ENCODE assay signal across 20 cellular contexts in the genomic region with DNA sequence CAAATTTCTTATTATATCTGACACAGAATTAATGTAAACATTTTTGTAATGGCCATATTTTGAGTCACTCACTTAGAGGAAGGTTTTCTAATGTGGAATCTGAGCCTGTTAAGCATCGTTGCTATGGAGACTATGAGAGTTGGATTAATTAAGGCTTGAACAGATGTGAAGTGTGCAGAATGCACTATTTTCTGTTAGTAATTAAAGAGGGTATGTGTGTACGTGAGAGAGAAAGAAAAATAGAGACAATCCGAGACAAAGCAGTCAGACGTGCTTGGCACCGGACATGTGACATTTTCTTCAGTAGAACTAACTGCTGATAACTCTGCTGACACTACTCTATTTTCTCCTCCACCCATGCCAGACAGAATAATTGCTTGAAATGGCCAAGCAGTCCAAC.
DNase-seq lines count a peak whose midpoint lies in the region.
"Had no signal": no experiment of that assay in that cellular context is flagged by ENCODE, and none has a peak within 500 bp of the region (broad histone marks: within the 10 kb centered on the region; RNA-seq: fewer than 3 reads in every experiment).

No MANE protein-coding gene starts in this region.

- H3K79me1 ChIP-seq in mesenchymal stem cell (replicated peaks; ENCODE audit: low read length, poor library complexity, severe bottlenecking), result peaks cover 2% of the 10 kb centered on the region

- H2BK5ac ChIP-seq in mesenchymal stem cell (ENCODE audit: low read depth, low read length, poor library complexity, severe bottlenecking), result no peak overlapping the region

- no peak overlapping the region for H2AFZ ChIP-seq in mesenchymal stem cell (ENCODE audit: low read depth, low read length)
- H2AFZ ChIP-seq: PC-9 had no signal

- H3K9ac ChIP-seq in mesenchymal stem cell (ENCODE audit: low read length), result peak overlapping the region; percentile 44
- H3K9ac ChIP-seq: KMS-11 had no signal

- no peak overlapping the region for H3K23ac ChIP-seq in mesenchymal stem cell (ENCODE audit: low read length in 2 of 2)

- H3K4ac ChIP-seq in mesenchymal stem cell (ENCODE audit: low read depth in 1 of 2, low read length in 2 of 2), result no peak overlapping the region

- 91% methylated on average over 5 of the region's 5 CpGs for WGBS in mesenchymal stem cell

- DNase-seq in DMS 273 treated with DMSO at 0.1 percent for 48 hours (lab: John Stamatoyannopoulos, UW) (peak; percentile 80), NCI-H1105 (lab: John Stamatoyannopoulos, UW) (peak; percentile 41), NCI-H69 (lab: John Stamatoyannopoulos, UW) (peak; percentile 99), mesenchymal stem cell (no peak), DMS53 treated with DMSO at 0.1 percent for 48 hours (lab: John Stamatoyannopoulos, UW; ENCODE audit: unreplicated experiment) (no peak), SIG-M5 (lab: John Stamatoyannopoulos, UW) (no peak), GM19240 (ENCODE audit: insufficient read length, low spot score) (no peak), dermis blood vessel endothelial cell (no peak)
- DNase-seq: activated CD4-positive, CD25-positive, alpha-beta regulatory T cell treated with anti-CD3 and anti-CD28 coated beads, Interleukin-2, amount 50 U/mL, for 72 hours; activated T-cell treated with anti-CD3 and anti-CD28 coated beads, Interleukin-2, amount 50 U/mL, for 72 hours; CD8-positive, alpha-beta T cell; foreskin melanocyte; naive thymus-derived CD8-positive, alpha-beta T cell; NCI-H510A; PC-9; stimulated activated CD4-positive, alpha-beta T cell treated with anti-CD3 and anti-CD28 coated beads, Interleukin-4, amount 100 ng/mL, for 1 hour; stimulated activated naive CD8-positive, alpha-beta T cell treated with anti-CD3 and anti-CD28 coated beads, Interleukin-15, amount 100 ng/mL, for 72 hours had no signal

- H2BK120ac ChIP-seq in mesenchymal stem cell (ENCODE audit: low read depth, low read length), result no peak overlapping the region

- H3K27ac ChIP-seq in mesenchymal stem cell (ENCODE audit: low read length, poor library complexity, severe bottlenecking), result peak overlapping the region; percentile 5
- H3K27ac ChIP-seq: KMS-11, PC-9 had no signal

- peaks cover 0 to 15% of the 10 kb centered on the region in 2 experiments for H3K27me3 ChIP-seq in mesenchymal stem cell (ENCODE audit: control insufficient read depth in 1 of 2, insufficient read depth in 1 of 2, low read length in 2 of 2)
- H3K27me3 ChIP-seq: breast epithelium had no signal

- H3K18ac ChIP-seq in mesenchymal stem cell (ENCODE audit: low read depth in 1 of 2, low read length in 2 of 2), result no peak overlapping the region

- H3K14ac ChIP-seq in mesenchymal stem cell (ENCODE audit: low read length in 2 of 2), result no peak overlapping the region

- no peak overlapping the region for H4K91ac ChIP-seq in mesenchymal stem cell (ENCODE audit: low read length)

- H3K4me2 ChIP-seq in mesenchymal stem cell (ENCODE audit: low read length, poor library complexity, severe bottlenecking), result no peak overlapping the region
- H3K4me2 ChIP-seq: KMS-11, PC-9 had no signal

- H3K4me1 ChIP-seq in mesenchymal stem cell (ENCODE audit: control insufficient read depth, insufficient read depth, low read depth, low read length), result peaks cover 10% of the 10 kb centered on the region
- H3K4me1 ChIP-seq: breast epithelium had no signal

- no peak overlapping the region for H2AK5ac ChIP-seq in mesenchymal stem cell (ENCODE audit: low read length, severe bottlenecking)

- H2BK15ac ChIP-seq in mesenchymal stem cell (ENCODE audit: low read depth, poor library complexity, severe bottlenecking), result no peak overlapping the region

- H3K36me3 ChIP-seq in mesenchymal stem cell (ENCODE audit: control insufficient read depth in 1 of 2, insufficient read depth in 2 of 2, low read depth in 1 of 2, low read length in 2 of 2), result peaks cover 0 to 1% of the 10 kb centered on the region in 2 experiments
- H3K36me3 ChIP-seq: breast epithelium had no signal

- no peak overlapping the region for H4K8ac ChIP-seq in mesenchymal stem cell (ENCODE audit: low read length)

- no peak overlapping the region for H2BK12ac ChIP-seq in mesenchymal stem cell (ENCODE audit: low read length in 2 of 2)

- peaks cover 5% of the 10 kb centered on the region for H3K9me3 ChIP-seq in mesenchymal stem cell (ENCODE audit: control insufficient read depth, low read length)
- H3K9me3 ChIP-seq: breast epithelium had no signal

- peak overlapping the region in 1 of 2 experiments; percentile 10 for H3K4me3 ChIP-seq in mesenchymal stem cell (ENCODE audit: insufficient read depth in 1 of 2, low read depth in 1 of 2, low read length in 2 of 2)
- H3K4me3 ChIP-seq: breast epithelium, PC-9, skin epidermis had no signal

Comparison
In these comparisons a context has a peak if more than half of its experiments do, and no peak if none do; other contexts are left out.
1. DNase-seq: peak in DMS 273 treated with DMSO at 0.1 percent for 48 hours (single experiment), NCI-H1105 (single experiment) and NCI-H69 (single experiment); none in mesenchymal stem cell (single experiment), DMS53 treated with DMSO at 0.1 percent for 48 hours (single experiment), SIG-M5 (single experiment), GM19240 (single experiment) and dermis blood vessel endothelial cell (single experiment).